Comparison of ENCODE assay signal across 14 cellular contexts in the genomic region with DNA sequence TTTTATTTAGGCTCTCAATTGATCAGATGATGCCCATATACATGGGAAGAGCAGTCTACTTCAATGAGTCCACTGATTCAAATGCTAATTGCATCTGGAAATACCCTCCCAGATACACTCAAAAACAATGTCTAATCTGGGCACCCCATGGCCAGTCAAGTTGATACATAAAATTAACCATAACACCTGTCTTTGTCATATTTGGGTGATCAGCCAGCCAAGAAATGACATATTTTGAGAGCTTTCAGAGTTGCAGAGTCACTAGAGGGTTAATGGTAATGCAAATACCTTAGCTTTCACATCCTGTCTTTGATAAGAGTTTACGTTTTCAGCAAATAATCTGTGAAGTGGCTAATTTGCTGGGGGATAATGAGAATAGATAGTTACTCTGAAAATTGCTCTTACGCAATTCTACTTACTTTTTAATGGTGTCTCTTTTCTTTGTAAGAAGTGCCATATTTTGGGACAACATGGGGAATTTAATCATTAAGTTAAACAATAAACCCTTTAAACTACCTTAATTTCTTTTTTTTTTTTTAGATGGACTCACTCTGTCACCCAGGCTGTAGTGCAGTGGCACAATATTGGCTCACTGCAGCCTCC. TPM values are rescaled to one million over a fixed set of nuclear protein-coding genes. Genes with fewer than 3 reads are reported as not detected.
DNase-seq lines count a peak whose midpoint lies in the region; ATAC-seq, FAIRE-seq and TF ChIP-seq lines count a peak whose summit lies in the region.
"Had no signal": no experiment of that assay in that cellular context is flagged by ENCODE, and none has a peak within 500 bp of the region (broad histone marks: within the 10 kb centered on the region; RNA-seq: fewer than 3 reads in every experiment).

No MANE protein-coding gene starts in this region.

- FAIRE-seq in D721Med (lab: Jason Lieb, UNC) = no peak

- DNase-seq in NAMALWA (ENCODE audit: low spot score) (peak; percentile 87), foreskin keratinocyte (no peak), COLO829 (ENCODE audit: low spot score) (no peak), D721Med (ENCODE audit: insufficient read length, low spot score) (no peak), T-helper 9 cell (no peak)
- DNase-seq: activated effector memory CD4-positive, alpha-beta T cell treated with Interleukin-2 at 50 U/mL for 16 hours; dermis blood vessel endothelial cell; glutamatergic neuron; sigmoid colon had no signal

- ATAC-seq in GM18502 (IDR thresholded peaks at IDR 0.05; ENCODE audit: poor library complexity, unreplicated experiment) (peak; percentile 97), GM19467 (IDR thresholded peaks at IDR 0.05; ENCODE audit: unreplicated experiment) (peak; percentile 97), HG02970 (IDR thresholded peaks at IDR 0.05; ENCODE audit: low FRiP score, unreplicated experiment) (peak; percentile 97), foreskin keratinocyte (no peak)

- H3K4me1 ChIP-seq in foreskin keratinocyte = no peaks in the 10 kb centered on the region
- H3K4me1 ChIP-seq: sigmoid colon had no signal

- TF ChIP-seq CTCF in foreskin keratinocyte (conservative IDR thresholded peaks at IDR 0.05) = no peak
- no peak for TF ChIP-seq CTCF in D721Med (IDR thresholded peaks at IDR 0.05; ENCODE audit: insufficient read depth, missing control alignments)

- no peak overlapping the region for H3K27ac ChIP-seq in foreskin keratinocyte
- H3K27ac ChIP-seq: C4-2B, sigmoid colon had no signal

- H3K27me3 ChIP-seq in foreskin keratinocyte = no peaks in the 10 kb centered on the region
- H3K27me3 ChIP-seq: sigmoid colon had no signal

RNA-seq across cellular contexts. Expression of a gene that starts 49.1 kb away (rescaled TPM):
- not detected in 2 replicates for total RNA-seq in foreskin keratinocyte
- not detected in 2 replicates for polyA plus RNA-seq in foreskin keratinocyte
- total RNA-seq: dermis blood vessel endothelial cell, mononuclear cell, sigmoid colon had no signal
- polyA plus RNA-seq: sigmoid colon had no signal
